1 cellular context compared by ENCODE assay signal in the genomic region with DNA sequence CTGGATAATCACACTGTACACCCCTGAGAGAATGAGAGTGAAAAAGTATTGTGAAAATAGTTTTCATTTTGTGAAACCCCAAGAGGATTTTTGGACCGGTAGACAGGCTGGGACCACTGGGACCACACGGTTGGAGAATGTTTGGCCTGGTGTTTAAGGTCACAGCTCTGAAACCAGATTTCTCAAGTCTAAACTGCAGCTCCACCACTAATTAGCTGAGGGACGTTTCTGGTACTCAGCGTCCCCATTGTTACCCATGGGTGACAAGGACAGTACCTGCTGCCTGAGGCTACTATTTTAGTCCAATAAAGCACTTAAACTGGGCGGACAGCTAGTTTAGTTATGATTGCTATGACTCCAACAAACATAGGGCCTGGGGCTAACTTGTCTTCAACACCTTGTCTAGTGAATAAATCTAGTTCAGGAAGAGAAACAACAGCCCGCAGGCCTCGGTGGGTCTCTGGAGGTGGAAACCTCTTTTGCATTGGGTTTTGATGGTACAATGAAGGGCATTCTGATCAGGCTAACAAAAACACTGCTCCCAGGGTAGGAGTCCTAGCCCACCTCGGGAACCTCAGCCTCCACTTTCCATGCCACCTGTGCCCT.
TF ChIP-seq lines count a peak whose summit lies in the region.

No MANE protein-coding gene starts in this region.

TF ChIP-seq in H1, 55 proteins besides CTCF, POLR2A, EP300 and RAD21:
- TF ChIP-seq PHF8 (conservative IDR thresholded peaks at IDR 0.05; ENCODE audit: low read depth, low read length) (0 out of 2 replicates have a peak, but pooled peaks have one; percentile 1), ZNF274 (IDR thresholded peaks at IDR 0.05; ENCODE audit: borderline replicate concordance, extremely low read depth, low read length) (no peak)
